14 cellular contexts compared by ENCODE assay signal in genomic region chr14:88630565-88630964, GRCh38.
DNase-seq lines count a peak whose midpoint lies in the region; ATAC-seq, FAIRE-seq and TF ChIP-seq lines count a peak whose summit lies in the region.
"Had no signal": no experiment of that assay in that cellular context is flagged by ENCODE, and none has a peak within 500 bp of the region (broad histone marks: within the 10 kb centered on the region; RNA-seq: fewer than 3 reads in every experiment).

No MANE protein-coding gene starts in this region.

- no peaks in the 10 kb centered on the region for H3K36me3 ChIP-seq in GM23338 (ENCODE audit: insufficient read depth)
- H3K36me3 ChIP-seq in GM12878 (ENCODE audit: control insufficient read depth in 2 of 2, insufficient read depth in 2 of 2, low read length in 1 of 2), result no peaks in the 10 kb centered on the region

- RAD21 ChIA-PET in GM12878 (lab: Charles Lee; ENCODE audit: unreplicated experiment), result no interaction called here

- no peak overlapping the region for H3K27ac Mint-ChIP-seq in GM23338

- CTCF ChIA-PET in A549 (lab: Yijun Ruan, JAX) (no interaction called here), GM12878 (lab: Yijun Ruan, JAX) (no interaction called here)

- no peak overlapping the region for H3K9ac ChIP-seq in GM12878 (ENCODE audit: control insufficient read depth, insufficient read depth, low read length)

- no peaks in the 10 kb centered on the region for H3K36me3 Mint-ChIP-seq in GM23338 (ENCODE audit: low read depth)

- no peak for TF ChIP-seq POLR2A in A549 (IDR thresholded peaks at IDR 0.05; ENCODE audit: low read length)
- TF ChIP-seq POLR2A in GM12878 (IDR thresholded peaks at IDR 0.05; ENCODE audit: low read depth, low read length), result no peak

- in situ Hi-C loops in GM12878 (cut with MboI), result no loop called here

- H2AFZ ChIP-seq in GM23338 (0 out of 2 replicates have a peak overlapping the region, but pooled peaks have one; percentile 64), GM12878 (ENCODE audit: control insufficient read depth, low read depth, low read length) (peak overlapping the region; percentile 10; the same call in 1 of the 2 replicates)

- H3K9me3 Mint-ChIP-seq in GM23338, result no peaks in the 10 kb centered on the region

- H3K9me3 ChIP-seq in A549 (no peaks in the 10 kb centered on the region), GM12878 (replicated peaks; ENCODE audit: control insufficient read depth, insufficient read depth, low read length) (no peaks in the 10 kb centered on the region)

- TF ChIP-seq CTCF in A549 (IDR thresholded peaks at IDR 0.05) (no peak), GM23338 (conservative IDR thresholded peaks at IDR 0.05; ENCODE audit: low read depth in 2 of 2) (no peak), GM12878 (IDR thresholded peaks at IDR 0.05 in 2 of 3, conservative IDR thresholded peaks at IDR 0.05 in 1 of 3; ENCODE audit: control insufficient read depth in 2 of 3, extremely low read depth in 1 of 3, insufficient read depth in 1 of 3, low read depth in 3 of 3, low read length in 3 of 3) (no peak)

- no peaks in the 10 kb centered on the region; the same call in 2 of the 3 replicates for H3K4me1 Mint-ChIP-seq in GM23338

- ATAC-seq in A549 (peak; percentile 30 to 71; a peak in 4 of 6 replicates), GM23338 (peak; percentile 26; the same call in 1 of the 3 replicates), GM12878 (peak; percentile 85), HG02571 (IDR thresholded peaks at IDR 0.05; ENCODE audit: unreplicated experiment) (no peak)
- ATAC-seq: HCT116 had no signal

- SMC1A ChIA-PET in GM12878 (lab: Charles Lee; ENCODE audit: uncharacterized antibody, unreplicated experiment), result no interaction called here

- 61% methylated on average over 6 of the region's 6 CpGs for WGBS in A549 (ENCODE audit: missing lambda C conversion rate)
- WGBS in GM12878 (ENCODE audit: insufficient coverage, insufficient replicate concordance, low lambda C conversion rate, missing lambda C conversion rate), result 37% methylated on average over 6 of the region's 6 CpGs

- intact Hi-C loops in GM12878 (cut with micrococcal nuclease; ENCODE audit: unreplicated experiment), result no loop called here

- H3K4me2 ChIP-seq in A549, result no peak overlapping the region
- H3K4me2 ChIP-seq in GM23338, result no peak overlapping the region
- H3K4me2 ChIP-seq in GM12878 (ENCODE audit: control insufficient read depth, insufficient read depth), result no peak overlapping the region

- BruUV-seq in GM12878 (replicated peaks; lab: Mats Ljungman, UMichigan), result no TSS peak

- no peaks in the 10 kb centered on the region for H3K79me2 ChIP-seq in GM23338 (replicated peaks; ENCODE audit: insufficient read depth)
- no peaks in the 10 kb centered on the region for H3K79me2 ChIP-seq in GM12878 (ENCODE audit: control insufficient read depth, insufficient read depth, low read length)

- TF ChIP-seq EP300 in A549 (IDR thresholded peaks at IDR 0.05) (no peak), GM12878 (IDR thresholded peaks at IDR 0.05; ENCODE audit: borderline replicate concordance in 1 of 2, control insufficient read depth in 1 of 2, low read depth in 2 of 2, low read length in 2 of 2) (no peak)

- peak in 1 of 2 experiments; percentile 18 for DNase-seq in A549 (ENCODE audit: low read depth in 1 of 2, low spot score in 1 of 2)
- no peak for DNase-seq in GM23338 (ENCODE audit: low spot score)
- peak; percentile 13 for DNase-seq in GM12878 (ENCODE audit: low read depth, low spot score)
- peak; percentile 78 for DNase-seq in islet precursor cell
- DNase-seq in NAMALWA (ENCODE audit: low spot score), result no peak
- DNase-seq in midbrain (lab: John Stamatoyannopoulos, UW), result no peak
- DNase-seq in NCI-H2029 treated with DMSO at 0.1 percent for 48 hours (lab: John Stamatoyannopoulos, UW), result no peak
- DNase-seq: activated effector memory CD4-positive, alpha-beta T cell treated with Interleukin-2 at 50 U/mL for 16 hours; central memory CD4-positive, alpha-beta T cell; NCI-H1105 treated with DMSO at 0.1 percent for 48 hours; NCI-H446 treated with DMSO at 0.1 percent for 48 hours had no signal

- H3F3A ChIP-seq in GM23338 (replicated peaks; ENCODE audit: low read depth), result no peaks in the 10 kb centered on the region

- FAIRE-seq in A549 (lab: Jason Lieb, UNC), result no peak
- no peak for FAIRE-seq in GM12878 (lab: Jason Lieb, UNC)

- H3K4me3 ChIP-seq in A549 (no peak overlapping the region), GM23338 (no peak overlapping the region), GM12878 (no peak overlapping the region)

- H4K20me1 ChIP-seq in GM23338 (replicated peaks; ENCODE audit: insufficient read depth) (no peaks in the 10 kb centered on the region), GM12878 (ENCODE audit: control insufficient read depth, insufficient read depth) (no peaks in the 10 kb centered on the region)

- H3K4me1 ChIP-seq in A549 (no peaks in the 10 kb centered on the region), GM23338 (ENCODE audit: insufficient read depth) (no peaks in the 10 kb centered on the region), GM12878 (ENCODE audit: control insufficient read depth, insufficient read depth, low read length) (no peaks in the 10 kb centered on the region)

- no peak overlapping the region for H3K4me3 Mint-ChIP-seq in GM23338

- H3K27me3 ChIP-seq in GM23338 (ENCODE audit: insufficient read depth), result no peaks in the 10 kb centered on the region
- no peaks in the 10 kb centered on the region for H3K27me3 ChIP-seq in GM12878 (replicated peaks in 1 of 2; ENCODE audit: control insufficient read depth in 2 of 2, insufficient read depth in 2 of 2, low read length in 1 of 2)

- no peaks in the 10 kb centered on the region for H3K27me3 Mint-ChIP-seq in GM23338 (ENCODE audit: insufficient read depth, low read depth, poor library complexity)

- TF ChIP-seq RAD21 in A549 (conservative IDR thresholded peaks at IDR 0.05 in 1 of 2, IDR thresholded peaks at IDR 0.05 in 1 of 2) (no peak), GM12878 (IDR thresholded peaks at IDR 0.05; ENCODE audit: insufficient read depth, low read depth, low read length) (no peak)

- H3K9me2 ChIP-seq in GM23338 (ENCODE audit: insufficient read depth), result no peaks in the 10 kb centered on the region

- H3K27ac ChIP-seq in A549 (no peak overlapping the region), GM23338 (ENCODE audit: low read depth) (no peak overlapping the region), GM12878 (ENCODE audit: control insufficient read depth, insufficient read depth) (no peak overlapping the region)
- H3K27ac ChIP-seq: epithelial cell of prostate had no signal

- POLR2A ChIA-PET in A549 (lab: Yijun Ruan, JAX), result no interaction called here
- POLR2A ChIA-PET in GM12878 (lab: Charles Lee), result no interaction called here

TF ChIP-seq in A549, 52 proteins besides CTCF, POLR2A, EP300 and RAD21:
- TF ChIP-seq RCOR1 (IDR thresholded peaks at IDR 0.05; ENCODE audit: low read depth, low read length) (no peak), MAX (IDR thresholded peaks at IDR 0.05) (no peak), HOXB5 (CRISPR knock-in tag; IDR thresholded peaks at IDR 0.05) (no peak), TFCP2L1 (CRISPR knock-in tag; IDR thresholded peaks at IDR 0.05) (no peak), ZFP36 (IDR thresholded peaks at IDR 0.05; ENCODE audit: borderline replicate concordance, partially characterized antibody) (no peak)
TF ChIP-seq in A549: peak in this region for 0.

TF ChIP-seq in GM23338, 12 proteins besides CTCF, POLR2A, EP300 and RAD21 (continues in another document):
- TF ChIP-seq ZNF331 (CRISPR knock-in tag; IDR thresholded peaks at IDR 0.05; ENCODE audit: low read depth), result no peak

TF ChIP-seq in GM12878, 131 proteins besides CTCF, POLR2A, EP300 and RAD21 (continues in another document):
- TF ChIP-seq IKZF1 (conservative IDR thresholded peaks at IDR 0.05) (peak; percentile 86), MAX (IDR thresholded peaks at IDR 0.05; ENCODE audit: low read depth, low read length) (no peak), STAT3 (IDR thresholded peaks at IDR 0.05; ENCODE audit: low read depth, low read length) (no peak), POLR2AphosphoS2 (IDR thresholded peaks at IDR 0.05; ENCODE audit: low read depth, low read length) (no peak), USF2 (IDR thresholded peaks at IDR 0.05; ENCODE audit: borderline replicate concordance, low read depth, low read length) (no peak), RUNX3 (IDR thresholded peaks at IDR 0.05; ENCODE audit: low read length) (peak; percentile 36; the same call in 1 of the 2 replicates), BHLHE40 (IDR thresholded peaks at IDR 0.05; ENCODE audit: borderline replicate concordance in 1 of 2, low read depth in 2 of 2, low read length in 1 of 2) (no peak), FOXK2 (IDR thresholded peaks at IDR 0.05) (no peak), JUND (IDR thresholded peaks at IDR 0.05; ENCODE audit: low read depth, low read length) (no peak), PML (IDR thresholded peaks at IDR 0.05; ENCODE audit: low read length) (no peak)

Comparison
In these comparisons a context has a peak if more than half of its experiments do, and no peak if none do; other contexts are left out.
1. DNase-seq: peak in GM12878 (single experiment) and islet precursor cell (single experiment); none in GM23338 (single experiment), NAMALWA (single experiment), midbrain (single experiment) and NCI-H2029 treated with DMSO at 0.1 percent for 48 hours (single experiment).